22 cellular contexts compared by ENCODE assay signal in genomic region chr7:79965946-79966345, GRCh38.
A peak's percentile ranks its signal among the peaks of the same experiment; 100 is the strongest.
DNase-seq lines count a peak whose midpoint lies in the region; FAIRE-seq and TF ChIP-seq lines count a peak whose summit lies in the region.
"Had no signal": no experiment of that assay in that cellular context is flagged by ENCODE, and none has a peak within 500 bp of the region (broad histone marks: within the 10 kb centered on the region; RNA-seq: fewer than 3 reads in every experiment).

No MANE protein-coding gene starts in this region.

- peak overlapping the region; percentile 49 for H3K27ac ChIP-seq in WERI-Rb-1
- H3K27ac ChIP-seq: A549 had no signal

- DNase-seq in D721Med (ENCODE audit: insufficient read length, low spot score) (no peak), NCI-H82 (lab: John Stamatoyannopoulos, UW) (peak; percentile 97), WERI-Rb-1 (peak; percentile 69), DMS114 treated with DMSO at 0.1 percent for 48 hours (lab: John Stamatoyannopoulos, UW; ENCODE audit: unreplicated experiment) (no peak), NAMALWA (ENCODE audit: low spot score) (no peak), endothelial cell (ENCODE audit: low spot score) (no peak)
- DNase-seq in stimulated activated CD4-positive, alpha-beta T cell treated with anti-CD3 and anti-CD28 coated beads, Interleukin-12 subunit alpha, Interleukin-12 subunit beta, amount 100 ng/mL, for 4 hours: no peak
- DNase-seq: 8988T; ACHN; AML-193; C1 segment of cervical spinal cord; Calu3; CD4-positive, alpha-beta memory T cell; COR-L47; DMS 273 treated with DMSO at 0.1 percent for 48 hours; DMS53; DMS79 treated with DMSO at 0.1 percent for 48 hours; H9 had no signal

- no peak overlapping the region for H3K4me3 Mint-ChIP-seq in endothelial cell (ENCODE audit: unreplicated experiment)
- H3K4me3 Mint-ChIP-seq: CD4-positive, alpha-beta memory T cell; GM23338; H9 had no signal

- no peaks in the 10 kb centered on the region for H3K36me3 ChIP-seq in WERI-Rb-1

- no peaks in the 10 kb centered on the region for H3K27me3 Mint-ChIP-seq in endothelial cell (ENCODE audit: unreplicated experiment)
- H3K27me3 Mint-ChIP-seq: CD4-positive, alpha-beta memory T cell had no signal

- H3K9me3 ChIP-seq in WERI-Rb-1 (ENCODE audit: severe bottlenecking): no peaks in the 10 kb centered on the region
- H3K9me3 ChIP-seq: A549 had no signal

- TF ChIP-seq CTCF in D721Med (IDR thresholded peaks at IDR 0.05; ENCODE audit: insufficient read depth, missing control alignments) (no peak), WERI-Rb-1 (IDR thresholded peaks at IDR 0.05; ENCODE audit: low read depth, low read length) (no peak), endothelial cell (IDR thresholded peaks at IDR 0.05; ENCODE audit: unreplicated experiment) (no peak)

- H3K4me3 ChIP-seq in WERI-Rb-1 (ENCODE audit: low read depth, low read length): no peak overlapping the region
- H3K4me3 ChIP-seq: A549, GM23338 had no signal

- no peaks in the 10 kb centered on the region for H3K27me3 ChIP-seq in WERI-Rb-1 (ENCODE audit: insufficient read depth, low read depth, severe bottlenecking)

- H3K36me3 Mint-ChIP-seq in endothelial cell (ENCODE audit: low read depth, unreplicated experiment): no peaks in the 10 kb centered on the region
- H3K36me3 Mint-ChIP-seq: CD4-positive, alpha-beta memory T cell had no signal

- no peaks in the 10 kb centered on the region for H3K9me3 Mint-ChIP-seq in endothelial cell (ENCODE audit: unreplicated experiment)
- H3K9me3 Mint-ChIP-seq: GM23338, H9 had no signal

- no peak overlapping the region for H3K27ac Mint-ChIP-seq in endothelial cell (ENCODE audit: unreplicated experiment)
- H3K27ac Mint-ChIP-seq: CD4-positive, alpha-beta memory T cell; GM23338; H9 had no signal

- FAIRE-seq in D721Med (lab: Jason Lieb, UNC): peak; percentile 98
- FAIRE-seq: A549, G401.6, GM12892 had no signal

- H3K4me1 Mint-ChIP-seq in endothelial cell (ENCODE audit: unreplicated experiment): no peaks in the 10 kb centered on the region
- H3K4me1 Mint-ChIP-seq: CD4-positive, alpha-beta memory T cell had no signal

Comparison
In these comparisons a context has a peak if more than half of its experiments do, and no peak if none do; other contexts are left out.
1. DNase-seq: peak in NCI-H82 (single experiment) and WERI-Rb-1 (single experiment); none in D721Med (single experiment), DMS114 treated with DMSO at 0.1 percent for 48 hours (single experiment), stimulated activated CD4-positive, alpha-beta T cell treated with anti-CD3 and anti-CD28 coated beads, Interleukin-12 subunit alpha, Interleukin-12 subunit beta, amount 100 ng/mL, for 4 hours (single experiment), NAMALWA (single experiment) and endothelial cell (single experiment).